In the genomic region with DNA sequence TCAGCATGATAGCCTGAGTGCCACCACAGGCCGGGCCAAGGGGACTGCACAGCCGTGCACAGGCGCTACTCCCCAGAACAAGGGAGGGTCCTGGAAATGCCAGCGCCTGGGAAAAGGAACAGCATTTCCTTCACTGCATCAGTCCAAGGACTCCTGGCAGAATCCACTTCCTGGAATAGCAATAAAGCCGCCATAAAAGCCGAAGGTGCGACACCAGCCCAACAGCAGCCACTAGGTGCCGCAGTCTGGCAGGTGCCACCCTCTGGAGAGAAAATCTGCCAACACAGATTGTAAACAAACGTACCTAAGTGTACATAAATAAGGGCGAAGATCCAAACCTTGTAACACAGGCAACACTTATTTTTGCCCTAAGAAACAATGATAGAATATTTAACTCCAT, we compare ENCODE assay signal across 10 cellular contexts. TPM values are rescaled to one million over a fixed set of nuclear protein-coding genes. Genes with fewer than 3 reads are reported as not detected.
DNase-seq lines count a peak whose midpoint lies in the region; ATAC-seq and TF ChIP-seq lines count a peak whose summit lies in the region.
"Had no signal": no experiment of that assay in that cellular context is flagged by ENCODE, and none has a peak within 500 bp of the region (broad histone marks: within the 10 kb centered on the region; RNA-seq: fewer than 3 reads in every experiment).

No MANE protein-coding gene starts in this region.

- peaks cover 70% of the 10 kb centered on the region for H4K20me1 ChIP-seq in OCI-LY3 (ENCODE audit: insufficient read depth, low read length)

- H3K4me1 ChIP-seq in CD4-positive, CD25-positive, alpha-beta regulatory T cell (ENCODE audit: control insufficient read depth, insufficient read depth, low read length, poor library complexity, severe bottlenecking) = peaks cover 93% of the 10 kb centered on the region
- H3K4me1 ChIP-seq in OCI-LY3 (ENCODE audit: low read length) (peaks cover 100% of the 10 kb centered on the region), liver (ENCODE audit: control insufficient read depth in 4 of 4, insufficient read depth in 4 of 4, low read length in 3 of 4) (peaks cover 6 to 11% (median 8%) of the 10 kb centered on the region in 4 donors)

- TF ChIP-seq RAD21 in liver (IDR thresholded peaks at IDR 0.05) = peak; percentile 42 to 65

- ATAC-seq in CD4-positive, CD25-positive, alpha-beta regulatory T cell (ENCODE audit: low read depth in 2 of 2) = no peak
- ATAC-seq in GM18505 (IDR thresholded peaks at IDR 0.05; ENCODE audit: unreplicated experiment) (no peak), omental fat pad (ENCODE audit: low FRiP score) (no peak)

- H3K27me3 Mint-ChIP-seq in CD4-positive, CD25-positive, alpha-beta regulatory T cell = no peaks in the 10 kb centered on the region

- DNase-seq in CD4-positive, CD25-positive, alpha-beta regulatory T cell = no peak
- DNase-seq in medulla oblongata (ENCODE audit: extremely low spot score) (no peak), omental fat pad (ENCODE audit: low spot score) (no peak), NCI-H187 treated with DMSO at 0.1 percent for 48 hours (lab: John Stamatoyannopoulos, UW) (no peak)
- DNase-seq in stimulated activated CD4-positive, alpha-beta T cell treated with anti-CD3 and anti-CD28 coated beads, Interleukin-4, amount 100 ng/mL, for 24 hours = no peak
- DNase-seq: NCI-H1048, thyroid gland had no signal

- H3K9me3 ChIP-seq in CD4-positive, CD25-positive, alpha-beta regulatory T cell (ENCODE audit: control insufficient read depth in 2 of 2, low read length in 2 of 2) = no peaks in the 10 kb centered on the region
- H3K9me3 ChIP-seq in OCI-LY3 (ENCODE audit: insufficient read depth, low read length) (no peaks in the 10 kb centered on the region), liver (ENCODE audit: control insufficient read depth in 4 of 4, low read length in 3 of 4) (no peaks in the 10 kb centered on the region)
- H3K9me3 ChIP-seq: thyroid gland had no signal

- H3K79me2 ChIP-seq in OCI-LY3 (ENCODE audit: low read length) = peaks cover 100% of the 10 kb centered on the region

- WGBS in liver = 64% methylated on average over 10 of the region's 10 CpGs

- peak; percentile 1 for TF ChIP-seq POLR2A in GM18505 (IDR thresholded peaks at IDR 0.05; ENCODE audit: borderline replicate concordance, extremely low read depth, insufficient read depth, insufficient read length)

- H3K4me1 Mint-ChIP-seq in CD4-positive, CD25-positive, alpha-beta regulatory T cell = peaks cover 52 to 96% (median 84%) of the 10 kb centered on the region in 4 donors

- H3K27me3 ChIP-seq in CD4-positive, CD25-positive, alpha-beta regulatory T cell (ENCODE audit: control insufficient read depth, insufficient read depth, low read length) = no peaks in the 10 kb centered on the region
- no peaks in the 10 kb centered on the region for H3K27me3 ChIP-seq in OCI-LY3 (ENCODE audit: low read depth, low read length)
- no peaks in the 10 kb centered on the region for H3K27me3 ChIP-seq in liver (ENCODE audit: control insufficient read depth in 4 of 4, insufficient read depth in 4 of 4, low read length in 3 of 4)
- H3K27me3 ChIP-seq: thyroid gland had no signal

- peaks cover 19% of the 10 kb centered on the region for H3K36me3 Mint-ChIP-seq in CD4-positive, CD25-positive, alpha-beta regulatory T cell

- H3K9ac ChIP-seq in OCI-LY3 (ENCODE audit: low read length) (peak overlapping the region; percentile 78), liver (ENCODE audit: low read depth in 1 of 2, low read length in 2 of 2) (no peak overlapping the region)

- no peak overlapping the region for H3K4me3 ChIP-seq in CD4-positive, CD25-positive, alpha-beta regulatory T cell (ENCODE audit: low read depth, low read length)
- peak overlapping the region; percentile 74 for H3K4me3 ChIP-seq in OCI-LY3 (ENCODE audit: low read length)
- H3K4me3 ChIP-seq in liver (ENCODE audit: low read depth in 1 of 3, low read length in 3 of 3) = no peak overlapping the region
- H3K4me3 ChIP-seq: thyroid gland had no signal

- H3K27ac Mint-ChIP-seq in CD4-positive, CD25-positive, alpha-beta regulatory T cell = peak overlapping the region; percentile 7 to 78 (median 36)

- H3K4me2 ChIP-seq in OCI-LY3 (ENCODE audit: low read length) = peak overlapping the region; percentile 99

- no peak overlapping the region for H3K27ac ChIP-seq in CD4-positive, CD25-positive, alpha-beta regulatory T cell (ENCODE audit: insufficient read depth, low read length, poor library complexity, severe bottlenecking)
- peak overlapping the region; percentile 96 for H3K27ac ChIP-seq in OCI-LY3 (ENCODE audit: low read length)
- no peak overlapping the region for H3K27ac ChIP-seq in liver (ENCODE audit: low read depth in 1 of 2, low read length in 2 of 2)
- H3K27ac ChIP-seq: thyroid gland had no signal

- TF ChIP-seq CTCF in OCI-LY3 (IDR thresholded peaks at IDR 0.05; ENCODE audit: low read depth, low read length) (peak; percentile 97), liver (IDR thresholded peaks at IDR 0.05; ENCODE audit: low read depth, low read length, missing input control) (peak; percentile 45), omental fat pad (IDR thresholded peaks at IDR 0.05) (no peak)

- no peaks in the 10 kb centered on the region for H3K9me3 Mint-ChIP-seq in CD4-positive, CD25-positive, alpha-beta regulatory T cell

- no peak overlapping the region for H2AFZ ChIP-seq in OCI-LY3 (ENCODE audit: low read depth, low read length)

- peak overlapping the region in 1 of 4 donors; percentile 60 for H3K4me3 Mint-ChIP-seq in CD4-positive, CD25-positive, alpha-beta regulatory T cell

- H3K36me3 ChIP-seq in CD4-positive, CD25-positive, alpha-beta regulatory T cell (ENCODE audit: control insufficient read depth, insufficient read depth, low read length) = peaks cover 13% of the 10 kb centered on the region
- H3K36me3 ChIP-seq in OCI-LY3 (replicated peaks; ENCODE audit: low read depth, low read length) = peaks cover 17% of the 10 kb centered on the region
- no peaks in the 10 kb centered on the region for H3K36me3 ChIP-seq in liver (ENCODE audit: control insufficient read depth in 4 of 4, insufficient read depth in 3 of 4, low read depth in 1 of 4, low read length in 3 of 4)
- H3K36me3 ChIP-seq: thyroid gland had no signal

TF ChIP-seq in liver, 16 proteins besides CTCF, POLR2A, EP300 and RAD21:
- TF ChIP-seq, protein P1, sequence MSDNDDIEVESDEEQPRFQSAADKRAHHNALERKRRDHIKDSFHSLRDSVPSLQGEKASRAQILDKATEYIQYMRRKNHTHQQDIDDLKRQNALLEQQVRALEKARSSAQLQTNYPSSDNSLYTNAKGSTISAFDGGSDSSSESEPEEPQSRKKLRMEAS (IDR thresholded peaks at IDR 0.05) = no peak
- TF ChIP-seq SP1 (IDR thresholded peaks at IDR 0.05) = no peak
- no peak for TF ChIP-seq HNF4A (conservative IDR thresholded peaks at IDR 0.05)
- peak; percentile 51 for TF ChIP-seq FOXA2 (IDR thresholded peaks at IDR 0.05)
- no peak for TF ChIP-seq FOXA1 (IDR thresholded peaks at IDR 0.05)
- TF ChIP-seq, protein P2, sequence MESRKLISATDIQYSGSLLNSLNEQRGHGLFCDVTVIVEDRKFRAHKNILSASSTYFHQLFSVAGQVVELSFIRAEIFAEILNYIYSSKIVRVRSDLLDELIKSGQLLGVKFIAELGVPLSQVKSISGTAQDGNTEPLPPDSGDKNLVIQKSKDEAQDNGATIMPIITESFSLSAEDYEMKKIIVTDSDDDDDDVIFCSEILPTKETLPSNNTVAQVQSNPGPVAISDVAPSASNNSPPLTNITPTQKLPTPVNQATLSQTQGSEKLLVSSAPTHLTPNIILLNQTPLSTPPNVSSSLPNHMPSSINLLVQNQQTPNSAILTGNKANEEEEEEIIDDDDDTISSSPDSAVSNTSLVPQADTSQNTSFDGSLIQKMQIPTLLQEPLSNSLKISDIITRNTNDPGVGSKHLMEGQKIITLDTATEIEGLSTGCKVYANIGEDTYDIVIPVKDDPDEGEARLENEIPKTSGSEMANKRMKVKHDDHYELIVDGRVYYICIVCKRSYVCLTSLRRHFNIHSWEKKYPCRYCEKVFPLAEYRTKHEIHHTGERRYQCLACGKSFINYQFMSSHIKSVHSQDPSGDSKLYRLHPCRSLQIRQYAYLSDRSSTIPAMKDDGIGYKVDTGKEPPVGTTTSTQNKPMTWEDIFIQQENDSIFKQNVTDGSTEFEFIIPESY (IDR thresholded peaks at IDR 0.05) = no peak
- no peak for TF ChIP-seq RXRA (IDR thresholded peaks at IDR 0.05)

RNA-seq across cellular contexts. Expression of a gene that starts 22.3 kb away (rescaled TPM):
- 128 TPM for total RNA-seq in CD4-positive, CD25-positive, alpha-beta regulatory T cell
- polyA plus RNA-seq in CD4-positive, CD25-positive, alpha-beta regulatory T cell = 10 to 100 TPM; 40.3 to 68.4 (median 56.1) TPM
- total RNA-seq in liver (10 to 100 TPM; 20.7 to 23.8 TPM), omental fat pad (10 to 100 TPM; 31.3 to 64.0 (median 57.9) TPM)
- 10 to 100 TPM; 11.5 to 22.6 TPM for polyA plus RNA-seq in liver

Comparison
In these comparisons a context has a peak if more than half of its experiments do, and no peak if none do; other contexts are left out.
1. CTCF ChIP-seq: peak in OCI-LY3 (single experiment) and liver (single experiment); none in omental fat pad (0 of 3).